In genomic region chr9:131411719-131412681, GRCh38 we compare ENCODE assay signal across 1 cellular context.
A peak's percentile ranks its signal among the peaks of the same experiment; 100 is the strongest.
TF ChIP-seq lines count a peak whose summit lies in the region.

No MANE protein-coding gene starts in this region.

TF ChIP-seq in HEK293, 187 proteins besides CTCF, POLR2A, EP300 and RAD21 (continued from another document):
- TF ChIP-seq ZNF692 (tag by site-specific recombination; IDR thresholded peaks at IDR 0.05) (no peak), PRDM4 (tag by site-specific recombination; IDR thresholded peaks at IDR 0.05) (no peak), ZNF211 (tag by site-specific recombination; IDR thresholded peaks at IDR 0.05; ENCODE audit: low read depth) (no peak), ZNF558 (tag by site-specific recombination; IDR thresholded peaks at IDR 0.05) (no peak), PRDM6 (tag by site-specific recombination; IDR thresholded peaks at IDR 0.05) (peak; percentile 32; the same call in 1 of the 2 replicates), ZNF596 (tag by site-specific recombination; IDR thresholded peaks at IDR 0.05) (no peak), GFI1B (tag by site-specific recombination; IDR thresholded peaks at IDR 0.05) (no peak), ZBTB11 (tag by site-specific recombination; conservative IDR thresholded peaks at IDR 0.05; ENCODE audit: low read depth) (no peak), HIC1 (tag by site-specific recombination; IDR thresholded peaks at IDR 0.05) (peak; percentile 30; the same call in 1 of the 2 replicates), ZNF280C (tag by site-specific recombination; IDR thresholded peaks at IDR 0.05) (no peak), ZNF2 (tag by site-specific recombination; IDR thresholded peaks at IDR 0.05) (0 out of 2 replicates have a peak, but pooled peaks have one; percentile 25), ZNF169 (tag by site-specific recombination; IDR thresholded peaks at IDR 0.05) (no peak), ZNF623 (tag by site-specific recombination; IDR thresholded peaks at IDR 0.05) (no peak), ZNF664 (tag by site-specific recombination; IDR thresholded peaks at IDR 0.05) (no peak), ZNF362 (tag by site-specific recombination; IDR thresholded peaks at IDR 0.05) (no peak), YY2 (tag by site-specific recombination; IDR thresholded peaks at IDR 0.05) (no peak), ZNF16 (tag by site-specific recombination; IDR thresholded peaks at IDR 0.05; ENCODE audit: low read depth) (no peak), KLF1 (tag by site-specific recombination; IDR thresholded peaks at IDR 0.05) (peak; percentile 84), ZNF48 (tag by site-specific recombination; IDR thresholded peaks at IDR 0.05) (no peak), MZF1 (tag by site-specific recombination; IDR thresholded peaks at IDR 0.05; ENCODE audit: borderline replicate concordance) (no peak), ZNF660 (tag by site-specific recombination; IDR thresholded peaks at IDR 0.05) (no peak)
TF ChIP-seq in HEK293: peak in this region for 9.
